Comparison of ENCODE assay signal across 8 cellular contexts in the genomic region with DNA sequence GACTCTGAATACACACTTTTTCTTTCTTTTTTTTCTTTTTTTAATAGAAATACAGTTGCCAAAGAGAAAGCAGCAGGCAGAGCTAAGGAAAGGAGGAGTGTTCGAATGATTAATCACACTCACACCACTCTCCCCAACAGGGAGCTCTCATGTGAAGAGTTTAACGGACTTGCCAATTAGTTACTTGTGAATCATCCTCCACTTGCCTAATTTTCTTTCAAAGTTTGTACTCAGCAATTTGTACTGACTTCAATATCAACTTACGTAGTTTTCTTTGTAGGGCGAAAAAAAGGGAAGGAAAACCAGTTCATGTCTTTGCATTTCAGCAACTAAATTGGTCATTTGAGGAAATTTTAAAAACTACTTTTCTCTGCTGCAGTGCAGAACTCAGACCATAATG.
A peak's percentile ranks its signal among the peaks of the same experiment; 100 is the strongest.
DNase-seq lines count a peak whose midpoint lies in the region; ATAC-seq lines count a peak whose summit lies in the region.

No MANE protein-coding gene starts in this region.

- peak overlapping the region; percentile 61 for H3K27ac Mint-ChIP-seq in activated CD4-positive, alpha-beta T cell treated with anti-CD3 and anti-CD28 coated beads for 36 hours

- DNase-seq in activated CD4-positive, alpha-beta T cell treated with anti-CD3 and anti-CD28 coated beads for 36 hours, result no peak
- no peak for DNase-seq in activated CD4-positive, alpha-beta T cell treated with anti-CD3 and anti-CD28 coated beads, Interleukin-2, amount 50 U/mL, for 4 hours
- DNase-seq in NOMO-1 treated with dmso at 0.1 percent for 144 hours (lab: John Stamatoyannopoulos, UW; ENCODE audit: unreplicated experiment) (peak; percentile 90), fibroblast of peridontal ligament (ENCODE audit: extremely low read depth) (peak; percentile 66), stromal cell of bone marrow (ENCODE audit: low read depth) (peak; percentile 76), NCI-H128 (lab: John Stamatoyannopoulos, UW; ENCODE audit: unreplicated experiment) (no peak), cerebellar nuclear complex (lab: John Stamatoyannopoulos, UW) (no peak)

- H3K9me3 Mint-ChIP-seq in activated CD4-positive, alpha-beta T cell treated with anti-CD3 and anti-CD28 coated beads for 36 hours (ENCODE audit: low read depth), result no peaks in the 10 kb centered on the region

- H3K36me3 Mint-ChIP-seq in activated CD4-positive, alpha-beta T cell treated with anti-CD3 and anti-CD28 coated beads for 36 hours (ENCODE audit: low read depth), result peaks cover 50% of the 10 kb centered on the region

- H3K27me3 Mint-ChIP-seq in activated CD4-positive, alpha-beta T cell treated with anti-CD3 and anti-CD28 coated beads for 36 hours, result no peaks in the 10 kb centered on the region

- H3K4me1 Mint-ChIP-seq in activated CD4-positive, alpha-beta T cell treated with anti-CD3 and anti-CD28 coated beads for 36 hours, result peaks cover 83% of the 10 kb centered on the region

- H3K4me3 Mint-ChIP-seq in activated CD4-positive, alpha-beta T cell treated with anti-CD3 and anti-CD28 coated beads for 36 hours, result no peak overlapping the region

- CTCF ChIA-PET in activated CD4-positive, alpha-beta T cell treated with anti-CD3 and anti-CD28 coated beads for 36 hours (lab: Charles Lee), result interaction anchor here (0.6 to 0.8 kb wide), 3 partner anchors 9 to 497 kb away, joined by 3 read pairs; no protein-coding TSS in a partner anchor

- ATAC-seq in activated CD4-positive, alpha-beta T cell treated with anti-CD3 and anti-CD28 coated beads for 36 hours, result peak; percentile 67
- ATAC-seq in HG03025 (IDR thresholded peaks at IDR 0.05; ENCODE audit: low FRiP score, unreplicated experiment), result no peak

- POLR2A ChIA-PET in activated CD4-positive, alpha-beta T cell treated with anti-CD3 and anti-CD28 coated beads for 36 hours (lab: Charles Lee), result interaction anchor here (0.5 to 1.0 kb wide), 2 partner anchors 11 to 55 kb away, joined by 4 read pairs; no protein-coding TSS in a partner anchor

- intact Hi-C loops in activated CD4-positive, alpha-beta T cell treated with anti-CD3 and anti-CD28 coated beads for 36 hours (cut with DNase I, micrococcal nuclease), result loop anchor here in 1 of 2 experiments (10.0 kb wide), 1 partner anchor 1080 kb away; a partner anchor contains a TSS

Comparison
In these comparisons a context has a peak if more than half of its experiments do, and no peak if none do; other contexts are left out.
1. DNase-seq: peak in NOMO-1 treated with dmso at 0.1 percent for 144 hours (single experiment), fibroblast of peridontal ligament (single experiment) and stromal cell of bone marrow (single experiment); none in activated CD4-positive, alpha-beta T cell treated with anti-CD3 and anti-CD28 coated beads for 36 hours (single experiment), activated CD4-positive, alpha-beta T cell treated with anti-CD3 and anti-CD28 coated beads, Interleukin-2, amount 50 U/mL, for 4 hours (0 of 2), NCI-H128 (single experiment) and cerebellar nuclear complex (0 of 2).